In the genomic region with DNA sequence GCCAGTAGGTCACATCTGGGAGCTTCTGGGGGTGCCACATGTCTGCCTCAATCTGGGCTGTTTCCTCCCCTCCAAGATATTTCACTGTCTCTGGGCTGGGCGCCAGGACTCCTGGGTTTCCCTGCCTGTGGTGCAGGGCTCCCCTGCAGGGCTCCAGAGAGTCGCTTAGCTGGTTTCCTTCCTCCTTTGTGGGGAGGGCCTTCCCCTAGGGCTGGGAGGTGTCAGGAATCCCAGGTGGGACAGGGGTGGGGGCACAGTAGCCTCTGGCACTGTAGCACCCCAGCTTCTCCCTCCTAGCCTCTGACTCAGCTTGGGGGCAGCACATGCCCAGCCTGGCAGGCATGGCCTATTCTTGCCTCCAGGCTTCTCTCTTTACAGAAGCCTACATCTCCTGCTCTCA, we compare ENCODE assay signal across 10 cellular contexts. TPM values are rescaled to one million over a fixed set of nuclear protein-coding genes. Genes with fewer than 3 reads are reported as not detected.
DNase-seq lines count a peak whose midpoint lies in the region; ATAC-seq and TF ChIP-seq lines count a peak whose summit lies in the region.
"Had no signal": no experiment of that assay in that cellular context is flagged by ENCODE, and none has a peak within 500 bp of the region (broad histone marks: within the 10 kb centered on the region; RNA-seq: fewer than 3 reads in every experiment).

No MANE protein-coding gene starts in this region.

- H3K9me3 ChIP-seq in Peyer's patch (no peaks in the 10 kb centered on the region), sigmoid colon (no peaks in the 10 kb centered on the region)

- H2AFZ ChIP-seq in GM23338, result no peak overlapping the region

- H3K27ac Mint-ChIP-seq in GM23338, result no peak overlapping the region

- peaks cover 60% of the 10 kb centered on the region for H3K4me1 Mint-ChIP-seq in GM23338

- H3K36me3 ChIP-seq in Peyer's patch (no peaks in the 10 kb centered on the region), sigmoid colon (no peaks in the 10 kb centered on the region), H7 (replicated peaks; ENCODE audit: control insufficient read depth, insufficient read depth, low read length) (no peaks in the 10 kb centered on the region), GM23338 (ENCODE audit: insufficient read depth) (no peaks in the 10 kb centered on the region)

- TF ChIP-seq EP300 in sigmoid colon (IDR thresholded peaks at IDR 0.05), result no peak

- peaks cover 21% of the 10 kb centered on the region for H3K27me3 Mint-ChIP-seq in GM23338 (ENCODE audit: insufficient read depth, low read depth, poor library complexity)

- H3K4me1 ChIP-seq in Peyer's patch, result peaks cover 10 to 89% (median 25%) of the 10 kb centered on the region in 4 donors
- H3K4me1 ChIP-seq in sigmoid colon, result peaks cover 0 to 100% (median 97%) of the 10 kb centered on the region in 4 donors
- H3K4me1 ChIP-seq in GM23338 (ENCODE audit: insufficient read depth), result peaks cover 50% of the 10 kb centered on the region

- CTCF ChIA-PET in GM10248 (lab: Yijun Ruan, JAX), result interaction anchor here (0.7 to 30.0 kb wide), 4 partner anchors 7 to 45 kb away, joined by 3 to 604 read pairs (median 86); partner anchors contain the start of genes GJD3 and RARA

- no peak overlapping the region; the same call in 2 of the 3 replicates for H3K4me3 Mint-ChIP-seq in GM23338

- H3K9me3 Mint-ChIP-seq in GM23338, result no peaks in the 10 kb centered on the region

- POLR2A ChIA-PET in GM10248 (lab: Yijun Ruan, JAX), result no interaction called here

- TF ChIP-seq POLR2A in Peyer's patch (IDR thresholded peaks at IDR 0.05) (no peak), sigmoid colon (IDR thresholded peaks at IDR 0.05) (no peak)

- peaks cover 6% of the 10 kb centered on the region; the same call in 1 of the 2 replicates for H4K20me1 ChIP-seq in GM23338 (replicated peaks; ENCODE audit: insufficient read depth)

- peak; percentile 19 for DNase-seq in GM10248 (ENCODE audit: extremely low spot score)
- DNase-seq in Peyer's patch, result peak in 2 of 3 donors; percentile 51 to 56
- DNase-seq in fibroblast of peridontal ligament (ENCODE audit: extremely low read depth), result peak; percentile 46
- DNase-seq in sigmoid colon, result peak; percentile 87
- DNase-seq in H7, result no peak
- no peak for DNase-seq in GM23338 (ENCODE audit: low spot score)
- DNase-seq: effector CD8-positive, alpha-beta T cell had no signal

- H3K4me3 ChIP-seq in Peyer's patch (no peak overlapping the region), sigmoid colon (no peak overlapping the region), H7 (ENCODE audit: insufficient read depth, low read depth, low read length) (no peak overlapping the region), GM23338 (no peak overlapping the region)

- peaks cover 20% of the 10 kb centered on the region for H3F3A ChIP-seq in GM23338 (replicated peaks; ENCODE audit: low read depth)

- intact Hi-C loops in sigmoid colon (cut with DNase I), result no loop called here

- ATAC-seq in GM19452 (IDR thresholded peaks at IDR 0.05; ENCODE audit: unreplicated experiment) (no peak), GM18873 (IDR thresholded peaks at IDR 0.05; ENCODE audit: low FRiP score, unreplicated experiment) (no peak), GM23338 (no peak)

- no peaks in the 10 kb centered on the region for H3K9me2 ChIP-seq in GM23338 (ENCODE audit: insufficient read depth)

- no peaks in the 10 kb centered on the region for H3K27me3 ChIP-seq in Peyer's patch
- no peaks in the 10 kb centered on the region for H3K27me3 ChIP-seq in sigmoid colon
- H3K27me3 ChIP-seq in H7 (ENCODE audit: control insufficient read depth, insufficient read depth, low read length), result peaks cover 2% of the 10 kb centered on the region; the same call in 1 of the 2 replicates
- peaks cover 25% of the 10 kb centered on the region for H3K27me3 ChIP-seq in GM23338 (ENCODE audit: insufficient read depth)

- WGBS in sigmoid colon, 2 donors, result 26 to 31% methylated on average over 2 of the region's 2 CpGs

- no peak overlapping the region for H3K4me2 ChIP-seq in GM23338

- no peaks in the 10 kb centered on the region for H3K79me2 ChIP-seq in GM23338 (replicated peaks; ENCODE audit: insufficient read depth)

- H3K36me3 Mint-ChIP-seq in GM23338 (ENCODE audit: low read depth), result no peaks in the 10 kb centered on the region; the same call in 2 of the 3 replicates

- TF ChIP-seq CTCF in GM10248 (IDR thresholded peaks at IDR 0.05; ENCODE audit: control extremely low read depth, extremely low read depth, low read depth, missing control alignments), result no peak
- no peak for TF ChIP-seq CTCF in Peyer's patch (IDR thresholded peaks at IDR 0.05)
- TF ChIP-seq CTCF in sigmoid colon (IDR thresholded peaks at IDR 0.05), result no peak
- TF ChIP-seq CTCF in GM23338 (conservative IDR thresholded peaks at IDR 0.05; ENCODE audit: low read depth in 2 of 2), result no peak

- H3K27ac ChIP-seq in Peyer's patch, result peak overlapping the region in 3 of 4 donors; percentile 25 to 37 (median 31)
- H3K27ac ChIP-seq in sigmoid colon, result peak overlapping the region; percentile 76 to 96 (median 84)
- no peak overlapping the region for H3K27ac ChIP-seq in GM23338 (ENCODE audit: low read depth)

TF ChIP-seq in GM23338, 12 proteins besides CTCF, POLR2A, EP300 and RAD21 (continues in another document):
- TF ChIP-seq STAT1 (IDR thresholded peaks at IDR 0.05; ENCODE audit: unreplicated experiment) (no peak), CREB1 (CRISPR knock-in tag; IDR thresholded peaks at IDR 0.05; ENCODE audit: low read depth) (no peak), POLR2AphosphoS5 (IDR thresholded peaks at IDR 0.05; ENCODE audit: low read depth) (no peak)
- TF ChIP-seq, protein P1, sequence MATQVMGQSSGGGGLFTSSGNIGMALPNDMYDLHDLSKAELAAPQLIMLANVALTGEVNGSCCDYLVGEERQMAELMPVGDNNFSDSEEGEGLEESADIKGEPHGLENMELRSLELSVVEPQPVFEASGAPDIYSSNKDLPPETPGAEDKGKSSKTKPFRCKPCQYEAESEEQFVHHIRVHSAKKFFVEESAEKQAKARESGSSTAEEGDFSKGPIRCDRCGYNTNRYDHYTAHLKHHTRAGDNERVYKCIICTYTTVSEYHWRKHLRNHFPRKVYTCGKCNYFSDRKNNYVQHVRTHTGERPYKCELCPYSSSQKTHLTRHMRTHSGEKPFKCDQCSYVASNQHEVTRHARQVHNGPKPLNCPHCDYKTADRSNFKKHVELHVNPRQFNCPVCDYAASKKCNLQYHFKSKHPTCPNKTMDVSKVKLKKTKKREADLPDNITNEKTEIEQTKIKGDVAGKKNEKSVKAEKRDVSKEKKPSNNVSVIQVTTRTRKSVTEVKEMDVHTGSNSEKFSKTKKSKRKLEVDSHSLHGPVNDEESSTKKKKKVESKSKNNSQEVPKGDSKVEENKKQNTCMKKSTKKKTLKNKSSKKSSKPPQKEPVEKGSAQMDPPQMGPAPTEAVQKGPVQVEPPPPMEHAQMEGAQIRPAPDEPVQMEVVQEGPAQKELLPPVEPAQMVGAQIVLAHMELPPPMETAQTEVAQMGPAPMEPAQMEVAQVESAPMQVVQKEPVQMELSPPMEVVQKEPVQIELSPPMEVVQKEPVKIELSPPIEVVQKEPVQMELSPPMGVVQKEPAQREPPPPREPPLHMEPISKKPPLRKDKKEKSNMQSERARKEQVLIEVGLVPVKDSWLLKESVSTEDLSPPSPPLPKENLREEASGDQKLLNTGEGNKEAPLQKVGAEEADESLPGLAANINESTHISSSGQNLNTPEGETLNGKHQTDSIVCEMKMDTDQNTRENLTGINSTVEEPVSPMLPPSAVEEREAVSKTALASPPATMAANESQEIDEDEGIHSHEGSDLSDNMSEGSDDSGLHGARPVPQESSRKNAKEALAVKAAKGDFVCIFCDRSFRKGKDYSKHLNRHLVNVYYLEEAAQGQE (IDR thresholded peaks at IDR 0.05; ENCODE audit: unreplicated experiment), result no peak

RNA-seq across cellular contexts. Expression of gene RARA, which starts 2.6 kb away (rescaled TPM):
- total RNA-seq in Peyer's patch (10 to 100 TPM; 46.2 to 93.3 (median 72.1) TPM), sigmoid colon (10 to 100 TPM; 15.8 to 27.3 (median 20.5) TPM)
- polyA plus RNA-seq in sigmoid colon (10 to 100 TPM; 26.4 to 29.6 (median 27.8) TPM), GM23338 (2016; fragmentation: Nextera tagmentation; extraction: Ambion mirVana) (7.4 and 8.7 TPM in 2 replicates)
- total RNA-seq in H7 (2014; rRNA removed; shearing (Covaris generic)), result 19.3 and 22.1 TPM in 2 replicates
- 15.9 and 17.8 TPM in 2 replicates for total RNA-seq in GM23338 (2014; rRNA removed; shearing (Covaris generic))

RNA-seq across cellular contexts. Expression of gene CDC6, which starts 23.9 kb away (rescaled TPM):
- total RNA-seq in Peyer's patch (10 to 100 TPM in 1 of 4 donors, 1 to 10 TPM in 3; 2.5 to 21.5 (median 3.4) TPM), sigmoid colon (1 to 10 TPM in 1 of 4 donors, under 1 TPM in 2, not detected in 1; 0.33 to 1.5 (median 0.83) TPM)
- polyA plus RNA-seq in sigmoid colon (10 to 100 TPM in 1 of 3 donors, 1 to 10 TPM in 2; 2.4 to 10.9 (median 8.6) TPM), GM23338 (2016; fragmentation: Nextera tagmentation; extraction: Ambion mirVana) (40.6 and 46.2 TPM in 2 replicates)
- 80.8 and 83.6 TPM in 2 replicates for total RNA-seq in H7 (2014; rRNA removed; shearing (Covaris generic))
- total RNA-seq in GM23338 (2014; rRNA removed; shearing (Covaris generic)), result 75.5 and 79.9 TPM in 2 replicates

RNA-seq across cellular contexts. Expression of gene GJD3, which starts 53.0 kb away (rescaled TPM):
- 1 to 10 TPM in 1 of 4 donors, not detected in 3; 1.6 TPM for total RNA-seq in Peyer's patch
- 1 to 10 TPM in 1 of 4 donors, under 1 TPM in 1, not detected in 2; 0.49 to 2.1 TPM for total RNA-seq in sigmoid colon
- under 1 TPM in 1 of 3 donors, not detected in 2; 0.64 TPM for polyA plus RNA-seq in sigmoid colon
- total RNA-seq in H7 (2014; rRNA removed; shearing (Covaris generic)), result 0.38 and 1.2 TPM in 2 replicates
- 1.4 and 2.8 TPM in 2 replicates for total RNA-seq in GM23338 (2014; rRNA removed; shearing (Covaris generic))
- not detected in 2 replicates for polyA plus RNA-seq in GM23338 (2016; fragmentation: Nextera tagmentation; extraction: Ambion mirVana)
- total RNA-seq: OCI-LY7 had no signal

Comparison
In these comparisons a context has a peak if more than half of its experiments do, and no peak if none do; other contexts are left out.
1. DNase-seq: peak in GM10248 (single experiment), Peyer's patch (2 of 3), fibroblast of peridontal ligament (single experiment) and sigmoid colon (single experiment); none in H7 (single experiment) and GM23338 (single experiment).